Comparison of ENCODE assay signal across 8 cellular contexts in the genomic region with DNA sequence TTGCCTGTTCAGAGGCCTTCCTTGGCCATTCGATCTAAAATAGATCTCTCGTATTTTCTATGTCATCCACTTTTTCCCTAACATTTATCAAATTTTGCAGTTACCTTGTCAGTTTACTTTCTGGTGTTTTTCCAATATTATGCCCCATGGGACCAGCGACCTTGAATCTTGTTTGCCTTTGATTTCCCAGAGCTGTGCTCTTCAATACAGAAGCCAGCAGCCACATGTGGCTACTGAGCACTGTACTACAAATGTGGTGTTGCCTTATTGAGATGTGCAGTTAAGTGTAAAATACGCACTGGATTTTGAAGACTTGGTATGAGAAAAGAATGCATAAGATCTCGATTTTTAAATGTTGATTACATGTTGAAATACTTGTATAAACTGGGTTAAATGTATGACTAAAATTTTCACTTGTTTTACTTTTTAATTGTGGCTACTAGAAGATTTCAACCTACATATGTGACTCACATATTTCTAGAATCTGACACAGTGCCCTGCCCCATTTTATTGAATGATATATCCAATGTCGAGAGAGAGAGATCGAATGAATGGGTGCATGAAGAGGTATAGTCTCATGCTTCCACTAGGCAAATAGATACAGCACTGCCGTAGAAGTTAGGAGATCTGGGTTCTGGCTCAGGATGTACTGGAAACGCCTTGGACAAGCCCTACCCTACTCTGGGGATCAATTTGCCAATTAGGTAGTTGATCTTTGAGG. TPM values are rescaled to one million over a fixed set of nuclear protein-coding genes. Genes with fewer than 3 reads are reported as not detected.
DNase-seq lines count a peak whose midpoint lies in the region; ATAC-seq and TF ChIP-seq lines count a peak whose summit lies in the region.

No MANE protein-coding gene starts in this region.

- intact Hi-C loops in activated B cell treated with CpG ODN at 0.5 μM for 24 hours (cut with micrococcal nuclease) (loop anchor here (2.0 to 5.0 kb wide), 3 partner anchors 150 to 650 kb away; a partner anchor contains a TSS), spleen (cut with DNase I; ENCODE audit: low total_unique reads) (no loop called here)

- H3K27ac ChIP-seq in right atrium auricular region (peak overlapping the region; percentile 85 to 89), spleen (peak overlapping the region; percentile 49 to 91 (median 89))

- peak; percentile 59 to 73 for ATAC-seq in activated T-cell treated with anti-CD3 and anti-CD28 coated beads, Interleukin-2, amount 50 U/mL, for 4 hours
- ATAC-seq in activated B cell treated with CpG ODN at 0.5 μM for 24 hours (ENCODE audit: low read depth), result peak; percentile 7

- no peaks in the 10 kb centered on the region for H3K9me3 Mint-ChIP-seq in activated T-cell treated with anti-CD3 and anti-CD28 coated beads, Interleukin-2, amount 50 U/mL, for 4 hours
- no peaks in the 10 kb centered on the region for H3K9me3 Mint-ChIP-seq in activated B cell treated with CpG ODN at 0.5 μM for 24 hours

- CTCF ChIA-PET in activated B cell treated with CpG ODN at 0.5 μM for 24 hours (lab: Charles Lee), result interaction anchor here (1.3 to 4.1 kb wide), 5 partner anchors 8 to 254 kb away, joined by 4 to 27 read pairs (median 10); a partner anchor contains a TSS

- WGBS in spleen, 5 donors, result 55 to 58% (median 56%) methylated on average over 9 of the region's 9 CpGs

- no peak for TF ChIP-seq CTCF in activated B cell treated with CpG ODN at 0.5 μM for 24 hours (IDR thresholded peaks at IDR 0.05)
- TF ChIP-seq CTCF in right atrium auricular region (IDR thresholded peaks at IDR 0.05), result no peak
- no peak for TF ChIP-seq CTCF in spleen (IDR thresholded peaks at IDR 0.05 in 8 of 11, conservative IDR thresholded peaks at IDR 0.05 in 3 of 11)

- H3K36me3 Mint-ChIP-seq in activated T-cell treated with anti-CD3 and anti-CD28 coated beads, Interleukin-2, amount 50 U/mL, for 4 hours (ENCODE audit: insufficient read depth), result peaks cover 3% of the 10 kb centered on the region
- peaks cover 36% of the 10 kb centered on the region for H3K36me3 Mint-ChIP-seq in activated B cell treated with CpG ODN at 0.5 μM for 24 hours (ENCODE audit: low read depth)

- H3K27me3 Mint-ChIP-seq in activated T-cell treated with anti-CD3 and anti-CD28 coated beads, Interleukin-2, amount 50 U/mL, for 4 hours (ENCODE audit: low read depth), result peaks cover 6% of the 10 kb centered on the region
- peaks cover 4% of the 10 kb centered on the region for H3K27me3 Mint-ChIP-seq in activated B cell treated with CpG ODN at 0.5 μM for 24 hours

- no peaks in the 10 kb centered on the region for H3K27me3 ChIP-seq in right atrium auricular region
- H3K27me3 ChIP-seq in spleen (replicated peaks in 1 of 7), result no peaks in the 10 kb centered on the region

- H3K9me3 ChIP-seq in right atrium auricular region (no peaks in the 10 kb centered on the region), spleen (no peaks in the 10 kb centered on the region)

- peaks cover 15% of the 10 kb centered on the region for H3K36me3 ChIP-seq in right atrium auricular region
- peaks cover 0 to 29% (median 24%) of the 10 kb centered on the region in 6 donors for H3K36me3 ChIP-seq in spleen

- H3K4me1 Mint-ChIP-seq in activated T-cell treated with anti-CD3 and anti-CD28 coated beads, Interleukin-2, amount 50 U/mL, for 4 hours (ENCODE audit: low read depth), result peaks cover 21% of the 10 kb centered on the region
- H3K4me1 Mint-ChIP-seq in activated B cell treated with CpG ODN at 0.5 μM for 24 hours, result peaks cover 22% of the 10 kb centered on the region

- no peak for TF ChIP-seq POLR2A in spleen (IDR thresholded peaks at IDR 0.05)

- POLR2A ChIA-PET in activated B cell treated with CpG ODN at 0.5 μM for 24 hours (lab: Charles Lee), result interaction anchor here (0.5 to 6.8 kb wide), 15 partner anchors 10 to 536 kb away, joined by 4 to 115 read pairs (median 8); a partner anchor contains a TSS

- H3K27ac Mint-ChIP-seq in activated B cell treated with CpG ODN at 0.5 μM for 24 hours, result peak overlapping the region; percentile 99

- H3K4me3 ChIP-seq in right atrium auricular region (peak overlapping the region; percentile 75 to 93), spleen (peak overlapping the region; percentile 74 to 97 (median 92))

- DNase-seq in activated T-cell treated with anti-CD3 and anti-CD28 coated beads, Interleukin-2, amount 50 U/mL, for 4 hours, result no peak
- DNase-seq in activated T-cell treated with anti-CD3 and anti-CD28 coated beads, Interleukin-2, amount 50 U/mL, for 48 hours, result no peak
- DNase-seq in activated B cell treated with CpG ODN at 0.5 μM for 24 hours, result no peak
- no peak for DNase-seq in right atrium auricular region (ENCODE audit: low spot score)
- no peak for DNase-seq in spleen
- DNase-seq in nucleus accumbens (lab: John Stamatoyannopoulos, UW), result no peak
- no peak for DNase-seq in stimulated activated naive CD4-positive, alpha-beta T cell (lab: John Stamatoyannopoulos, UW)
- DNase-seq in kidney glomerular epithelial cell (lab: John Stamatoyannopoulos, UW), result no peak

- H3K4me3 Mint-ChIP-seq in activated T-cell treated with anti-CD3 and anti-CD28 coated beads, Interleukin-2, amount 50 U/mL, for 4 hours, result peak overlapping the region; percentile 96
- H3K4me3 Mint-ChIP-seq in activated B cell treated with CpG ODN at 0.5 μM for 24 hours, result peak overlapping the region; percentile 97

- H3K4me1 ChIP-seq in right atrium auricular region (peaks cover 0 to 22% of the 10 kb centered on the region in 2 donors), spleen (peaks cover 4 to 52% (median 34%) of the 10 kb centered on the region in 6 donors)

RNA-seq across cellular contexts. Expression of a gene that starts 0.8 kb away (rescaled TPM):
- total RNA-seq in activated T-cell treated with anti-CD3 and anti-CD28 coated beads, Interleukin-2, amount 50 U/mL, for 4 hours, result 100 to 1,000 TPM; 361 to 401 (median 376) TPM
- 136 and 141 TPM in 2 replicates for total RNA-seq in activated B cell treated with CpG ODN at 0.5 μM for 24 hours
- 10 to 100 TPM; 63.8 to 66.1 TPM for total RNA-seq in right atrium auricular region
- total RNA-seq in spleen, result 10 to 100 TPM; 66.9 to 96.4 (median 77.4) TPM
- polyA plus RNA-seq in spleen, result 10 to 100 TPM; 19.1 to 46.0 (median 29.6) TPM

RNA-seq across cellular contexts. Expression of a gene that starts 8.3 kb away (rescaled TPM):
- total RNA-seq in activated T-cell treated with anti-CD3 and anti-CD28 coated beads, Interleukin-2, amount 50 U/mL, for 4 hours, result 100 to 1,000 TPM; 101 to 121 (median 112) TPM
- total RNA-seq in activated B cell treated with CpG ODN at 0.5 μM for 24 hours, result 113 and 118 TPM in 2 replicates
- 100 to 1,000 TPM in 1 of 2 donors, 10 to 100 TPM in 1; 67.9 to 105 TPM for total RNA-seq in right atrium auricular region
- 100 to 1,000 TPM in 2 of 7 donors, 10 to 100 TPM in 5; 76.4 to 113 (median 95.6) TPM for total RNA-seq in spleen
- 10 to 100 TPM; 43.0 to 57.8 (median 50.2) TPM for polyA plus RNA-seq in spleen

RNA-seq across cellular contexts. Expression of a gene that starts 12.0 kb away (rescaled TPM):
- 1 to 10 TPM; 2.7 to 4.1 (median 3.7) TPM for total RNA-seq in activated T-cell treated with anti-CD3 and anti-CD28 coated beads, Interleukin-2, amount 50 U/mL, for 4 hours
- 2.0 and 3.9 TPM in 2 replicates for total RNA-seq in activated B cell treated with CpG ODN at 0.5 μM for 24 hours
- total RNA-seq in right atrium auricular region, result under 1 TPM in 1 of 2 donors, not detected in 1; 0.55 TPM
- 1 to 10 TPM; 2.3 to 3.6 (median 2.7) TPM for total RNA-seq in spleen
- under 1 TPM; 0.59 to 0.90 (median 0.63) TPM for polyA plus RNA-seq in spleen

RNA-seq across cellular contexts. Expression of a gene that starts 18.6 kb away (rescaled TPM):
- 1 to 10 TPM; 2.1 to 2.6 (median 2.2) TPM for total RNA-seq in activated T-cell treated with anti-CD3 and anti-CD28 coated beads, Interleukin-2, amount 50 U/mL, for 4 hours
- total RNA-seq in activated B cell treated with CpG ODN at 0.5 μM for 24 hours (0.64 and 1.4 TPM in 2 replicates), right atrium auricular region (10 to 100 TPM in 1 of 2 donors, 1 to 10 TPM in 1; 7.8 to 10.3 TPM), spleen (10 to 100 TPM; 14.0 to 32.5 (median 23.5) TPM)
- polyA plus RNA-seq in spleen, result 10 to 100 TPM in 2 of 3 donors, 1 to 10 TPM in 1; 7.1 to 14.6 (median 12.3) TPM

RNA-seq across cellular contexts. Expression of a gene that starts 33.7 kb away (rescaled TPM):
- not detected for total RNA-seq in activated T-cell treated with anti-CD3 and anti-CD28 coated beads, Interleukin-2, amount 50 U/mL, for 4 hours
- total RNA-seq in activated B cell treated with CpG ODN at 0.5 μM for 24 hours, result not detected in 2 replicates
- under 1 TPM in 1 of 2 donors, not detected in 1; 0.16 TPM for total RNA-seq in right atrium auricular region
- total RNA-seq in spleen, result not detected
- polyA plus RNA-seq in spleen, result under 1 TPM; 0.17 to 0.26 (median 0.24) TPM
